28 cellular contexts compared by ENCODE assay signal in genomic region chr1:235043234-235043633, GRCh38.
"Had no signal": no experiment of that assay in that cellular context is flagged by ENCODE, and none has a peak within 500 bp of the region (broad histone marks: within the 10 kb centered on the region; RNA-seq: fewer than 3 reads in every experiment).

No MANE protein-coding gene starts in this region.

- H3K4me1 ChIP-seq: parathyroid adenoma had no signal

- H3K4me3 Mint-ChIP-seq: activated B cell treated with CpG ODN at 0.5 μM for 24 hours; activated naive CD4-positive, alpha-beta T cell treated with anti-CD3 and anti-CD28 coated beads for 36 hours; activated naive CD8-positive, alpha-beta T cell treated with anti-CD3 and anti-CD28 coated beads, Interleukin-2, amount 10 ng/mL, durations not matched to agents 7 days and 5 days; activated T-cell treated with anti-CD3 and anti-CD28 coated beads, Interleukin-2, amount 50 U/mL, for 72 hours; stimulated activated memory B cell treated with anti-CD40 and anti-IgM and Interleukin-4, amounts not matched to agents 10 μg/mL and 1 μg/mL and 100 μg/mL, for 72 hours; T-helper 2 cell treated with Interferon-gamma antibody and Interleukin-4, amounts not matched to agents 5 μg/mL and 100 μg/mL, for 36 hours had no signal

- H3K27ac ChIP-seq: epithelial cell of prostate, esophagus squamous epithelium, left ventricle myocardium inferior, parathyroid adenoma, psoas muscle, sigmoid colon, stomach, thyroid gland, upper lobe of left lung had no signal

- H3K27me3 ChIP-seq: esophagus squamous epithelium, sigmoid colon, stomach, thyroid gland, upper lobe of left lung had no signal

- H3K27me3 Mint-ChIP-seq: activated B cell treated with CpG ODN at 0.5 μM for 24 hours; activated naive CD8-positive, alpha-beta T cell treated with anti-CD3 and anti-CD28 coated beads, Interleukin-2, amount 10 ng/mL, durations not matched to agents 7 days and 5 days; stimulated activated memory B cell treated with anti-CD40 and anti-IgM and Interleukin-4, amounts not matched to agents 10 μg/mL and 1 μg/mL and 100 μg/mL, for 72 hours had no signal

- H3K27ac Mint-ChIP-seq: activated B cell treated with CpG ODN at 0.5 μM for 24 hours; activated naive CD4-positive, alpha-beta T cell treated with anti-CD3 and anti-CD28 coated beads for 36 hours; activated naive CD8-positive, alpha-beta T cell treated with anti-CD3 and anti-CD28 coated beads, Interleukin-2, amount 10 ng/mL, durations not matched to agents 7 days and 5 days; T-helper 2 cell treated with Interferon-gamma antibody and Interleukin-4, amounts not matched to agents 5 μg/mL and 100 μg/mL, for 36 hours had no signal

- ATAC-seq: activated T-cell treated with anti-CD3 and anti-CD28 coated beads, Interleukin-2, amount 50 U/mL, for 72 hours; psoas muscle; SK-N-SH treated with all-trans-retinoic acid at 6 μM for 48 hours; stimulated activated memory B cell treated with anti-CD40 and anti-IgM and Interleukin-4, amounts not matched to agents 10 μg/mL and 1 μg/mL and 100 μg/mL, for 72 hours had no signal

- H3K36me3 ChIP-seq: esophagus squamous epithelium, left ventricle myocardium inferior, sigmoid colon, stomach, thyroid gland, upper lobe of left lung had no signal

- DNase-seq: activated B cell treated with CpG ODN at 0.5 μM for 24 hours; activated CD4-positive, alpha-beta T cell treated with anti-CD3 and anti-CD28 coated beads, Interleukin-2, amount 50 U/mL, for 1 hour; activated effector memory CD4-positive, alpha-beta T cell treated with anti-CD3 and anti-CD28 coated beads, Interleukin-2, amount 50 U/mL, for 16 hours; activated naive CD4-positive, alpha-beta T cell treated with anti-CD3 and anti-CD28 coated beads for 36 hours; activated naive CD8-positive, alpha-beta T cell treated with anti-CD3 and anti-CD28 coated beads, Interleukin-2, amount 10 ng/mL, durations not matched to agents 7 days and 5 days; activated T-cell treated with anti-CD3 and anti-CD28 coated beads, Interleukin-2, amount 50 U/mL, for 72 hours; amniotic stem cell; caudate nucleus; dermis blood vessel endothelial cell; effector CD4-positive, alpha-beta T cell; esophagus squamous epithelium; foreskin melanocyte; left ventricle myocardium inferior; mesendoderm; nucleus accumbens; psoas muscle; sigmoid colon; small intestine; stimulated activated CD4-positive, alpha-beta T cell treated with anti-CD3 and anti-CD28 coated beads, Interleukin-4, amount 100 ng/mL, for 24 hours; stomach; thyroid gland; upper lobe of left lung had no signal

- H3K4me3 ChIP-seq: esophagus squamous epithelium, left ventricle myocardium inferior, lung, psoas muscle, sigmoid colon, stomach, thyroid gland, upper lobe of left lung had no signal

- H3K9me3 ChIP-seq: esophagus squamous epithelium, psoas muscle, sigmoid colon, stomach, thyroid gland had no signal
